Comparison of ENCODE assay signal across 1 cellular context in the genomic region with DNA sequence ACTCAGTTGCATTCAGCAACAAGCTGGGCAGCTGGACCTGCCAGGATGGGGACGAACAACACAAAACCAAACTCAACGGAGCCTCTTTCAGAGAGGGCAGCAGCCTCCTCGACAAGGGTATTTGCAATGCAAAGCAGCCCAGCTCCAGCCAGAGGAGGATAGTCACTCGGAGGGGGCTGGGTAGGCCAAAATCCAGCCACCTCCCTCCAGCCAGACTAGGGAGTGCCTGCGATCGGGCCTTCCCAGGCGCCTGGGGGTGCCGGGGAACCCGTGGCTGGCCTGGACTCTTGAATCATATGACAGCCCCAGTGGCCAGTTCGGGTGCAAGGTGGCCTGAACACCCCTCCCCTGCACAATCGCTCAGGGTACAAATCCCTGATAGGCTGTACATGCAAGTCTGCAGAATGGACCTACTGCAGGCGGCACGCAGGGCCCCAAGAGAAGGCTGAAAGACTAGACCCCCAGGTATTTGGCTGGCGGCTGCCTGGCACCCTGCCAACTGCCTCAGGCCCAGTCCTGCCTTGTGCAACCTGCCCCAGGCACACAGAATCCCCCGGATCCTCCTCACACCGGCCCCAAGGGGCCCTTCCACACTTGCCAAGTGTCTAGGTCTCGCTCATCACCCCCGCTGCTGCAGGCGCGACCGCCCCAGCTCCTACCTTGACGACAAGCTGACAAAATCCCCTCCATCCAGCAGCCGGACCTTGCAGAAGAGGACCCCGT.
A peak's percentile ranks its signal among the peaks of the same experiment; 100 is the strongest.
TF ChIP-seq lines count a peak whose summit lies in the region.

No MANE protein-coding gene starts in this region.

TF ChIP-seq in HepG2, 621 proteins besides CTCF, POLR2A, EP300 and RAD21 (continued from another document):
- TF ChIP-seq, protein P1, sequence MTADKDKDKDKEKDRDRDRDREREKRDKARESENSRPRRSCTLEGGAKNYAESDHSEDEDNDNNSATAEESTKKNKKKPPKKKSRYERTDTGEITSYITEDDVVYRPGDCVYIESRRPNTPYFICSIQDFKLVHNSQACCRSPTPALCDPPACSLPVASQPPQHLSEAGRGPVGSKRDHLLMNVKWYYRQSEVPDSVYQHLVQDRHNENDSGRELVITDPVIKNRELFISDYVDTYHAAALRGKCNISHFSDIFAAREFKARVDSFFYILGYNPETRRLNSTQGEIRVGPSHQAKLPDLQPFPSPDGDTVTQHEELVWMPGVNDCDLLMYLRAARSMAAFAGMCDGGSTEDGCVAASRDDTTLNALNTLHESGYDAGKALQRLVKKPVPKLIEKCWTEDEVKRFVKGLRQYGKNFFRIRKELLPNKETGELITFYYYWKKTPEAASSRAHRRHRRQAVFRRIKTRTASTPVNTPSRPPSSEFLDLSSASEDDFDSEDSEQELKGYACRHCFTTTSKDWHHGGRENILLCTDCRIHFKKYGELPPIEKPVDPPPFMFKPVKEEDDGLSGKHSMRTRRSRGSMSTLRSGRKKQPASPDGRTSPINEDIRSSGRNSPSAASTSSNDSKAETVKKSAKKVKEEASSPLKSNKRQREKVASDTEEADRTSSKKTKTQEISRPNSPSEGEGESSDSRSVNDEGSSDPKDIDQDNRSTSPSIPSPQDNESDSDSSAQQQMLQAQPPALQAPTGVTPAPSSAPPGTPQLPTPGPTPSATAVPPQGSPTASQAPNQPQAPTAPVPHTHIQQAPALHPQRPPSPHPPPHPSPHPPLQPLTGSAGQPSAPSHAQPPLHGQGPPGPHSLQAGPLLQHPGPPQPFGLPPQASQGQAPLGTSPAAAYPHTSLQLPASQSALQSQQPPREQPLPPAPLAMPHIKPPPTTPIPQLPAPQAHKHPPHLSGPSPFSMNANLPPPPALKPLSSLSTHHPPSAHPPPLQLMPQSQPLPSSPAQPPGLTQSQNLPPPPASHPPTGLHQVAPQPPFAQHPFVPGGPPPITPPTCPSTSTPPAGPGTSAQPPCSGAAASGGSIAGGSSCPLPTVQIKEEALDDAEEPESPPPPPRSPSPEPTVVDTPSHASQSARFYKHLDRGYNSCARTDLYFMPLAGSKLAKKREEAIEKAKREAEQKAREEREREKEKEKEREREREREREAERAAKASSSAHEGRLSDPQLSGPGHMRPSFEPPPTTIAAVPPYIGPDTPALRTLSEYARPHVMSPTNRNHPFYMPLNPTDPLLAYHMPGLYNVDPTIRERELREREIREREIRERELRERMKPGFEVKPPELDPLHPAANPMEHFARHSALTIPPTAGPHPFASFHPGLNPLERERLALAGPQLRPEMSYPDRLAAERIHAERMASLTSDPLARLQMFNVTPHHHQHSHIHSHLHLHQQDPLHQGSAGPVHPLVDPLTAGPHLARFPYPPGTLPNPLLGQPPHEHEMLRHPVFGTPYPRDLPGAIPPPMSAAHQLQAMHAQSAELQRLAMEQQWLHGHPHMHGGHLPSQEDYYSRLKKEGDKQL (CRISPR knock-in tag; IDR thresholded peaks at IDR 0.05; ENCODE audit: low read depth): no peak
- TF ChIP-seq, protein P2, sequence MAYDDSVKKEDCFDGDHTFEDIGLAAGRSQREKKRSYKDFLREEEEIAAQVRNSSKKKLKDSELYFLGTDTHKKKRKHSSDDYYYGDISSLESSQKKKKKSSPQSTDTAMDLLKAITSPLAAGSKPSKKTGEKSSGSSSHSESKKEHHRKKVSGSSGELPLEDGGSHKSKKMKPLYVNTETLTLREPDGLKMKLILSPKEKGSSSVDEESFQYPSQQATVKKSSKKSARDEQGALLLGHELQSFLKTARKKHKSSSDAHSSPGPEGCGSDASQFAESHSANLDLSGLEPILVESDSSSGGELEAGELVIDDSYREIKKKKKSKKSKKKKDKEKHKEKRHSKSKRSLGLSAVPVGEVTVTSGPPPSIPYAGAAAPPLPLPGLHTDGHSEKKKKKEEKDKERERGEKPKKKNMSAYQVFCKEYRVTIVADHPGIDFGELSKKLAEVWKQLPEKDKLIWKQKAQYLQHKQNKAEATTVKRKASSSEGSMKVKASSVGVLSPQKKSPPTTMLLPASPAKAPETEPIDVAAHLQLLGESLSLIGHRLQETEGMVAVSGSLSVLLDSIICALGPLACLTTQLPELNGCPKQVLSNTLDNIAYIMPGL (CRISPR knock-in tag; IDR thresholded peaks at IDR 0.05; ENCODE audit: borderline replicate concordance in 1 of 2, low read depth in 1 of 2): peak; percentile 23 to 69; a peak in 2 of 4 replicates
- TF ChIP-seq, protein P3, sequence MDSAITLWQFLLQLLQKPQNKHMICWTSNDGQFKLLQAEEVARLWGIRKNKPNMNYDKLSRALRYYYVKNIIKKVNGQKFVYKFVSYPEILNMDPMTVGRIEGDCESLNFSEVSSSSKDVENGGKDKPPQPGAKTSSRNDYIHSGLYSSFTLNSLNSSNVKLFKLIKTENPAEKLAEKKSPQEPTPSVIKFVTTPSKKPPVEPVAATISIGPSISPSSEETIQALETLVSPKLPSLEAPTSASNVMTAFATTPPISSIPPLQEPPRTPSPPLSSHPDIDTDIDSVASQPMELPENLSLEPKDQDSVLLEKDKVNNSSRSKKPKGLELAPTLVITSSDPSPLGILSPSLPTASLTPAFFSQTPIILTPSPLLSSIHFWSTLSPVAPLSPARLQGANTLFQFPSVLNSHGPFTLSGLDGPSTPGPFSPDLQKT (CRISPR knock-in tag; IDR thresholded peaks at IDR 0.05; ENCODE audit: borderline replicate concordance): no peak
- peak; percentile 72; the same call in 1 of the 2 replicates for TF ChIP-seq ZNF430 (CRISPR knock-in tag; IDR thresholded peaks at IDR 0.05)
- TF ChIP-seq ZNF781 (CRISPR knock-in tag; IDR thresholded peaks at IDR 0.05; ENCODE audit: borderline replicate concordance, not compliant biosample characterization): no peak
- TF ChIP-seq HHEX (CRISPR knock-in tag; IDR thresholded peaks at IDR 0.05): no peak
- no peak for TF ChIP-seq ZSCAN12 (CRISPR knock-in tag; IDR thresholded peaks at IDR 0.05)
- TF ChIP-seq ZFYVE20 (CRISPR knock-in tag; IDR thresholded peaks at IDR 0.05; ENCODE audit: borderline replicate concordance, low read depth): no peak
- TF ChIP-seq, protein P4, sequence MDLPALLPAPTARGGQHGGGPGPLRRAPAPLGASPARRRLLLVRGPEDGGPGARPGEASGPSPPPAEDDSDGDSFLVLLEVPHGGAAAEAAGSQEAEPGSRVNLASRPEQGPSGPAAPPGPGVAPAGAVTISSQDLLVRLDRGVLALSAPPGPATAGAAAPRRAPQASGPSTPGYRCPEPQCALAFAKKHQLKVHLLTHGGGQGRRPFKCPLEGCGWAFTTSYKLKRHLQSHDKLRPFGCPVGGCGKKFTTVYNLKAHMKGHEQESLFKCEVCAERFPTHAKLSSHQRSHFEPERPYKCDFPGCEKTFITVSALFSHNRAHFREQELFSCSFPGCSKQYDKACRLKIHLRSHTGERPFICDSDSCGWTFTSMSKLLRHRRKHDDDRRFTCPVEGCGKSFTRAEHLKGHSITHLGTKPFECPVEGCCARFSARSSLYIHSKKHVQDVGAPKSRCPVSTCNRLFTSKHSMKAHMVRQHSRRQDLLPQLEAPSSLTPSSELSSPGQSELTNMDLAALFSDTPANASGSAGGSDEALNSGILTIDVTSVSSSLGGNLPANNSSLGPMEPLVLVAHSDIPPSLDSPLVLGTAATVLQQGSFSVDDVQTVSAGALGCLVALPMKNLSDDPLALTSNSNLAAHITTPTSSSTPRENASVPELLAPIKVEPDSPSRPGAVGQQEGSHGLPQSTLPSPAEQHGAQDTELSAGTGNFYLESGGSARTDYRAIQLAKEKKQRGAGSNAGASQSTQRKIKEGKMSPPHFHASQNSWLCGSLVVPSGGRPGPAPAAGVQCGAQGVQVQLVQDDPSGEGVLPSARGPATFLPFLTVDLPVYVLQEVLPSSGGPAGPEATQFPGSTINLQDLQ (CRISPR knock-in tag; IDR thresholded peaks at IDR 0.05): no peak
- TF ChIP-seq, protein P5, sequence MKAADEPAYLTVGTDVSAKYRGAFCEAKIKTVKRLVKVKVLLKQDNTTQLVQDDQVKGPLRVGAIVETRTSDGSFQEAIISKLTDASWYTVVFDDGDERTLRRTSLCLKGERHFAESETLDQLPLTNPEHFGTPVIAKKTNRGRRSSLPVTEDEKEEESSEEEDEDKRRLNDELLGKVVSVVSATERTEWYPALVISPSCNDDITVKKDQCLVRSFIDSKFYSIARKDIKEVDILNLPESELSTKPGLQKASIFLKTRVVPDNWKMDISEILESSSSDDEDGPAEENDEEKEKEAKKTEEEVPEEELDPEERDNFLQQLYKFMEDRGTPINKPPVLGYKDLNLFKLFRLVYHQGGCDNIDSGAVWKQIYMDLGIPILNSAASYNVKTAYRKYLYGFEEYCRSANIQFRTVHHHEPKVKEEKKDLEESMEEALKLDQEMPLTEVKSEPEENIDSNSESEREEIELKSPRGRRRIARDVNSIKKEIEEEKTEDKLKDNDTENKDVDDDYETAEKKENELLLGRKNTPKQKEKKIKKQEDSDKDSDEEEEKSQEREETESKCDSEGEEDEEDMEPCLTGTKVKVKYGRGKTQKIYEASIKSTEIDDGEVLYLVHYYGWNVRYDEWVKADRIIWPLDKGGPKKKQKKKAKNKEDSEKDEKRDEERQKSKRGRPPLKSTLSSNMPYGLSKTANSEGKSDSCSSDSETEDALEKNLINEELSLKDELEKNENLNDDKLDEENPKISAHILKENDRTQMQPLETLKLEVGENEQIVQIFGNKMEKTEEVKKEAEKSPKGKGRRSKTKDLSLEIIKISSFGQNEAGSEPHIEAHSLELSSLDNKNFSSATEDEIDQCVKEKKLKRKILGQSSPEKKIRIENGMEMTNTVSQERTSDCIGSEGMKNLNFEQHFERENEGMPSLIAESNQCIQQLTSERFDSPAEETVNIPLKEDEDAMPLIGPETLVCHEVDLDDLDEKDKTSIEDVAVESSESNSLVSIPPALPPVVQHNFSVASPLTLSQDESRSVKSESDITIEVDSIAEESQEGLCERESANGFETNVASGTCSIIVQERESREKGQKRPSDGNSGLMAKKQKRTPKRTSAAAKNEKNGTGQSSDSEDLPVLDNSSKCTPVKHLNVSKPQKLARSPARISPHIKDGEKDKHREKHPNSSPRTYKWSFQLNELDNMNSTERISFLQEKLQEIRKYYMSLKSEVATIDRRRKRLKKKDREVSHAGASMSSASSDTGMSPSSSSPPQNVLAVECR (CRISPR knock-in tag; IDR thresholded peaks at IDR 0.05; ENCODE audit: borderline replicate concordance): no peak; the same call in 1 of the 2 replicates
- TF ChIP-seq, protein P6, sequence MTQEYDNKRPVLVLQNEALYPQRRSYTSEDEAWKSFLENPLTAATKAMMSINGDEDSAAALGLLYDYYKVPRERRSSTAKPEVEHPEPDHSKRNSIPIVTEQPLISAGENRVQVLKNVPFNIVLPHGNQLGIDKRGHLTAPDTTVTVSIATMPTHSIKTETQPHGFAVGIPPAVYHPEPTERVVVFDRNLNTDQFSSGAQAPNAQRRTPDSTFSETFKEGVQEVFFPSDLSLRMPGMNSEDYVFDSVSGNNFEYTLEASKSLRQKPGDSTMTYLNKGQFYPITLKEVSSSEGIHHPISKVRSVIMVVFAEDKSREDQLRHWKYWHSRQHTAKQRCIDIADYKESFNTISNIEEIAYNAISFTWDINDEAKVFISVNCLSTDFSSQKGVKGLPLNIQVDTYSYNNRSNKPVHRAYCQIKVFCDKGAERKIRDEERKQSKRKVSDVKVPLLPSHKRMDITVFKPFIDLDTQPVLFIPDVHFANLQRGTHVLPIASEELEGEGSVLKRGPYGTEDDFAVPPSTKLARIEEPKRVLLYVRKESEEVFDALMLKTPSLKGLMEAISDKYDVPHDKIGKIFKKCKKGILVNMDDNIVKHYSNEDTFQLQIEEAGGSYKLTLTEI (CRISPR knock-in tag; conservative IDR thresholded peaks at IDR 0.05): no peak
- TF ChIP-seq HNRNPL (IDR thresholded peaks at IDR 0.05; ENCODE audit: low read depth, low read length): 0 out of 2 replicates have a peak, but pooled peaks have one; percentile 18
- no peak for TF ChIP-seq PHF5A (CRISPR knock-in tag; IDR thresholded peaks at IDR 0.05; ENCODE audit: low read depth, unreplicated experiment)
- TF ChIP-seq REXO4 (CRISPR knock-in tag; IDR thresholded peaks at IDR 0.05; ENCODE audit: borderline replicate concordance): no peak
- TF ChIP-seq ZNF335 (CRISPR knock-in tag; IDR thresholded peaks at IDR 0.05): no peak
- no peak for TF ChIP-seq ZNF326 (CRISPR knock-in tag; IDR thresholded peaks at IDR 0.05; ENCODE audit: borderline replicate concordance)
- TF ChIP-seq AHR (CRISPR knock-in tag; IDR thresholded peaks at IDR 0.05): no peak
- TF ChIP-seq SMARCC2 (IDR thresholded peaks at IDR 0.05): no peak
- TF ChIP-seq, protein P7, sequence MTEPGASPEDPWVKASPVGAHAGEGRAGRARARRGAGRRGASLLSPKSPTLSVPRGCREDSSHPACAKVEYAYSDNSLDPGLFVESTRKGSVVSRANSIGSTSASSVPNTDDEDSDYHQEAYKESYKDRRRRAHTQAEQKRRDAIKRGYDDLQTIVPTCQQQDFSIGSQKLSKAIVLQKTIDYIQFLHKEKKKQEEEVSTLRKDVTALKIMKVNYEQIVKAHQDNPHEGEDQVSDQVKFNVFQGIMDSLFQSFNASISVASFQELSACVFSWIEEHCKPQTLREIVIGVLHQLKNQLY (CRISPR knock-in tag; IDR thresholded peaks at IDR 0.05): no peak
- TF ChIP-seq HMG20A (CRISPR knock-in tag; IDR thresholded peaks at IDR 0.05; ENCODE audit: borderline replicate concordance): no peak
- TF ChIP-seq ZNF207 (IDR thresholded peaks at IDR 0.05; ENCODE audit: borderline replicate concordance): no peak
- TF ChIP-seq ZSCAN9 (CRISPR knock-in tag; IDR thresholded peaks at IDR 0.05; ENCODE audit: borderline replicate concordance): no peak
- TF ChIP-seq, protein P8, sequence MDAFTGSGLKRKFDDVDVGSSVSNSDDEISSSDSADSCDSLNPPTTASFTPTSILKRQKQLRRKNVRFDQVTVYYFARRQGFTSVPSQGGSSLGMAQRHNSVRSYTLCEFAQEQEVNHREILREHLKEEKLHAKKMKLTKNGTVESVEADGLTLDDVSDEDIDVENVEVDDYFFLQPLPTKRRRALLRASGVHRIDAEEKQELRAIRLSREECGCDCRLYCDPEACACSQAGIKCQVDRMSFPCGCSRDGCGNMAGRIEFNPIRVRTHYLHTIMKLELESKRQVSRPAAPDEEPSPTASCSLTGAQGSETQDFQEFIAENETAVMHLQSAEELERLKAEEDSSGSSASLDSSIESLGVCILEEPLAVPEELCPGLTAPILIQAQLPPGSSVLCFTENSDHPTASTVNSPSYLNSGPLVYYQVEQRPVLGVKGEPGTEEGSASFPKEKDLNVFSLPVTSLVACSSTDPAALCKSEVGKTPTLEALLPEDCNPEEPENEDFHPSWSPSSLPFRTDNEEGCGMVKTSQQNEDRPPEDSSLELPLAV (CRISPR knock-in tag; conservative IDR thresholded peaks at IDR 0.05; ENCODE audit: low read depth): no peak
- peak; percentile 6 for TF ChIP-seq AGO2 (optimal IDR thresholded peaks at IDR 0.05; ENCODE audit: low read depth, low read length)
- no peak for TF ChIP-seq HOXA9 (CRISPR knock-in tag; IDR thresholded peaks at IDR 0.05; ENCODE audit: borderline replicate concordance)
- TF ChIP-seq MXD4 (CRISPR knock-in tag; IDR thresholded peaks at IDR 0.05): no peak
- TF ChIP-seq DNMT1 (CRISPR knock-in tag; IDR thresholded peaks at IDR 0.05): no peak
- TF ChIP-seq TAF1 (CRISPR knock-in tag; IDR thresholded peaks at IDR 0.05): peak; percentile 2; the same call in 1 of the 2 replicates
- TF ChIP-seq KDM3A (CRISPR knock-in tag; IDR thresholded peaks at IDR 0.05; ENCODE audit: low read depth): no peak
- no peak for TF ChIP-seq ZNF30 (CRISPR knock-in tag; IDR thresholded peaks at IDR 0.05)
- TF ChIP-seq ZNF747 (CRISPR knock-in tag; IDR thresholded peaks at IDR 0.05; ENCODE audit: borderline replicate concordance): no peak
- no peak for TF ChIP-seq NFYB (CRISPR knock-in tag; IDR thresholded peaks at IDR 0.05)
- no peak for TF ChIP-seq CENPX (CRISPR knock-in tag; IDR thresholded peaks at IDR 0.05)
- TF ChIP-seq FOXK2 (IDR thresholded peaks at IDR 0.05): no peak
- no peak for TF ChIP-seq ZFP36L1 (CRISPR knock-in tag; IDR thresholded peaks at IDR 0.05)
